9 cellular contexts compared by ENCODE assay signal in genomic region chr2:238097988-238098853, GRCh38. TPM values are rescaled to one million over a fixed set of nuclear protein-coding genes. Genes with fewer than 3 reads are reported as not detected.
DNase-seq lines count a peak whose midpoint lies in the region; ATAC-seq, FAIRE-seq and TF ChIP-seq lines count a peak whose summit lies in the region.
"Had no signal": no experiment of that assay in that cellular context is flagged by ENCODE, and none has a peak within 500 bp of the region (broad histone marks: within the 10 kb centered on the region; RNA-seq: fewer than 3 reads in every experiment).

No MANE protein-coding gene starts in this region.

- TF ChIP-seq RAD21 in K562 (CRISPR knock-in tag; conservative IDR thresholded peaks at IDR 0.05 in 1 of 2, IDR thresholded peaks at IDR 0.05 in 1 of 2) (no peak), liver (IDR thresholded peaks at IDR 0.05) (no peak)

- H2AFZ ChIP-seq in K562 (ENCODE audit: low read depth, low read length): peak overlapping the region; percentile 68

- no peak for TF ChIP-seq POLR2A in K562 (conservative IDR thresholded peaks at IDR 0.05)

- WGBS in K562 (ENCODE audit: insufficient coverage, low coverage, missing lambda C conversion rate): 13% methylated on average over 24 of the region's 37 CpGs
- WGBS in liver: 76% methylated on average over 37 of the region's 37 CpGs

- H3K9ac ChIP-seq in K562 (ENCODE audit: insufficient read depth in 1 of 2, low read depth in 2 of 2, low read length in 2 of 2) (peak overlapping the region in 1 of 2 experiments; percentile 75; a peak in 2 of 4 replicates), liver (ENCODE audit: low read depth in 1 of 2, low read length in 2 of 2) (peak overlapping the region in 1 of 2 donors; percentile 22)

- peak; percentile 95 for FAIRE-seq in K562 (lab: Jason Lieb, UNC)

- intact Hi-C loops in K562 (cut with micrococcal nuclease): no loop called here

- H3K9me3 Mint-ChIP-seq in activated naive CD4-positive, alpha-beta T cell treated with anti-CD3 and anti-CD28 coated beads, Interleukin-2, amount 50 U/mL, for 72 hours: no peaks in the 10 kb centered on the region
- H3K9me3 Mint-ChIP-seq: effector memory CD8-positive, alpha-beta T cell had no signal

- H3K27ac ChIP-seq in K562 (ENCODE audit: extremely low read depth, low read depth, low read length): peak overlapping the region; percentile 36; the same call in 1 of the 3 replicates
- peak overlapping the region; percentile 44 to 75 for H3K27ac ChIP-seq in liver (ENCODE audit: low read depth in 1 of 2, low read length in 2 of 2)

- DNase-seq in activated naive CD4-positive, alpha-beta T cell treated with anti-CD3 and anti-CD28 coated beads, Interleukin-2, amount 50 U/mL, for 72 hours (ENCODE audit: low spot score in 2 of 2): peak in 1 of 2 donors; percentile 54
- DNase-seq in activated naive CD4-positive, alpha-beta T cell treated with anti-CD3 and anti-CD28 coated beads, Interleukin-2, amount 50 U/mL, for 16 hours: no peak
- DNase-seq in H7: peak; percentile 97
- DNase-seq in NCI-H69 (lab: John Stamatoyannopoulos, UW): peak; percentile 15
- DNase-seq in K562 (ENCODE audit: extremely low read depth in 1 of 4, low spot score in 3 of 4): peak; percentile 87 to 96 (median 92)
- DNase-seq in NCI-H1105 treated with DMSO at 0.1 percent for 48 hours (lab: John Stamatoyannopoulos, UW): no peak
- DNase-seq in amniotic stem cell (lab: John Stamatoyannopoulos, UW): no peak

- CTCF ChIA-PET in K562 (lab: Yijun Ruan, JAX; ENCODE audit: low intra/inter-chr PET ratio): no interaction called here

- peak overlapping the region; percentile 46 for H3K4me2 ChIP-seq in K562 (ENCODE audit: insufficient read depth, low read length)

- H3K27me3 ChIP-seq in H7 (ENCODE audit: control insufficient read depth, insufficient read depth, low read length): no peaks in the 10 kb centered on the region
- no peaks in the 10 kb centered on the region for H3K27me3 ChIP-seq in K562 (ENCODE audit: control insufficient read depth in 2 of 2, insufficient read depth in 2 of 2, low read length in 2 of 2)
- H3K27me3 ChIP-seq in liver (ENCODE audit: control insufficient read depth in 4 of 4, insufficient read depth in 4 of 4, low read length in 3 of 4): no peaks in the 10 kb centered on the region

- BruUV-seq in K562 (replicated peaks; lab: Mats Ljungman, UMichigan): TSS peak; percentile 40

- no peaks in the 10 kb centered on the region for H3K79me2 ChIP-seq in K562 (ENCODE audit: control insufficient read depth, insufficient read depth, low read length)

- H3K9me3 ChIP-seq in K562 (replicated peaks; ENCODE audit: control insufficient read depth, insufficient read depth, low read depth, low read length): no peaks in the 10 kb centered on the region
- no peaks in the 10 kb centered on the region for H3K9me3 ChIP-seq in liver (ENCODE audit: control insufficient read depth in 4 of 4, low read length in 3 of 4)

- H3K36me3 ChIP-seq in H7 (replicated peaks; ENCODE audit: control insufficient read depth, insufficient read depth, low read length): no peaks in the 10 kb centered on the region; the same call in 1 of the 2 replicates
- peaks cover 8% of the 10 kb centered on the region; the same call in 1 of the 3 replicates for H3K36me3 ChIP-seq in K562 (ENCODE audit: control insufficient read depth, insufficient read depth, low read length)
- peaks cover 0 to 6% (median 0%) of the 10 kb centered on the region in 4 donors for H3K36me3 ChIP-seq in liver (ENCODE audit: control insufficient read depth in 4 of 4, insufficient read depth in 3 of 4, low read depth in 1 of 4, low read length in 3 of 4)

- TF ChIP-seq CTCF in K562 (IDR thresholded peaks at IDR 0.05 in 2 of 3, conservative IDR thresholded peaks at IDR 0.05 in 1 of 3; ENCODE audit: insufficient read depth in 2 of 3, low read depth in 1 of 3, low read length in 3 of 3): 0 out of 6 replicates have a peak, but pooled peaks of 1 of the 3 experiments have one; percentile 4
- TF ChIP-seq CTCF in liver (IDR thresholded peaks at IDR 0.05; ENCODE audit: low read depth, low read length, missing input control): no peak

- peaks cover 5 to 7% of the 10 kb centered on the region in 2 donors for H3K36me3 Mint-ChIP-seq in activated naive CD4-positive, alpha-beta T cell treated with anti-CD3 and anti-CD28 coated beads, Interleukin-2, amount 50 U/mL, for 72 hours

- peaks cover 6 to 44% of the 10 kb centered on the region in 2 experiments; a peak in 3 of 5 replicates for H3K4me1 ChIP-seq in K562 (replicated peaks in 1 of 2; ENCODE audit: control insufficient read depth in 2 of 2, insufficient read depth in 2 of 2, low read length in 2 of 2)
- H3K4me1 ChIP-seq in liver (ENCODE audit: control insufficient read depth in 4 of 4, insufficient read depth in 4 of 4, low read length in 3 of 4): peaks cover 2 to 8% (median 5%) of the 10 kb centered on the region in 4 donors

- no peaks in the 10 kb centered on the region for H4K20me1 ChIP-seq in K562 (replicated peaks; ENCODE audit: control insufficient read depth, insufficient read depth, low read length)

- peak overlapping the region; percentile 69 to 74 for H3K27ac Mint-ChIP-seq in activated naive CD4-positive, alpha-beta T cell treated with anti-CD3 and anti-CD28 coated beads, Interleukin-2, amount 50 U/mL, for 72 hours
- H3K27ac Mint-ChIP-seq: effector memory CD8-positive, alpha-beta T cell had no signal

- H3K4me3 ChIP-seq in H7 (ENCODE audit: insufficient read depth, low read depth, low read length): no peak overlapping the region
- no peak overlapping the region for H3K4me3 ChIP-seq in K562
- no peak overlapping the region for H3K4me3 ChIP-seq in liver (ENCODE audit: low read depth in 1 of 3, low read length in 3 of 3)

- in situ Hi-C loops in K562 (cut with MboI): no loop called here

- POLR2A ChIA-PET in K562 (lab: Yijun Ruan, JAX): interaction anchor here (0.8 to 1.9 kb wide), 6 partner anchors 11 to 103 kb away, joined by 3 to 8 read pairs (median 4); partner anchors contain the start of gene SCLY

- ATAC-seq in activated naive CD4-positive, alpha-beta T cell treated with anti-CD3 and anti-CD28 coated beads, Interleukin-2, amount 50 U/mL, for 72 hours: peak; percentile 27 to 43
- peak; percentile 100 for ATAC-seq in K562
- ATAC-seq: effector memory CD8-positive, alpha-beta T cell had no signal

- H3K9me1 ChIP-seq in K562 (ENCODE audit: control insufficient read depth, insufficient read depth, low read length): peaks cover 3% of the 10 kb centered on the region

- TF ChIP-seq EP300 in K562 (IDR thresholded peaks at IDR 0.05; ENCODE audit: low read length): no peak

RNA-seq across cellular contexts. Expression of gene ESPNL, which starts 1.9 kb away (rescaled TPM):
- total RNA-seq in activated naive CD4-positive, alpha-beta T cell treated with anti-CD3 and anti-CD28 coated beads, Interleukin-2, amount 50 U/mL, for 72 hours: under 1 TPM; 0.18 to 0.43 TPM
- total RNA-seq in H7 (2014; rRNA removed; shearing (Covaris generic)): 0.81 and 1.5 TPM in 2 replicates
- total RNA-seq in K562 (2011; cell fraction: chromatin; rRNA removed; ENCODE audit: low replicate concordance): 0.30 TPM in 1 of 2 replicates, not detected in the other
- 0.26 and 0.33 TPM in 2 replicates for total RNA-seq in K562 (2011; cell fraction: nucleolus; rRNA removed)
- total RNA-seq in K562 (2011; cell fraction: nucleoplasm; rRNA removed): 0.07 TPM in 1 of 2 replicates, not detected in the other
- total RNA-seq in K562 (2014; rRNA removed) (0.04 and 0.09 TPM in 2 replicates), K562 (2014; rRNA removed; fragmentation: Illumina TruSeq; extraction: Trizol) (not detected in 2 replicates), K562 (2015; rRNA removed; fragmentation: Illumina TruSeq; extraction: Trizol) (0.04 TPM in 2 replicates), K562 (2021) (0.04 and 0.09 TPM in 2 replicates), liver (under 1 TPM; 0.42 to 0.59 TPM)
- polyA plus RNA-seq in K562 (2011; rRNA removed) (0.04 and 0.07 TPM in 2 replicates), K562 (2014; fragmentation: Illumina TruSeq; extraction: Trizol) (0.03 and 0.08 TPM in 2 replicates), K562 (2014; fragmentation: Nextera tagmentation; extraction: Ambion mirVana) (not detected), K562 (2014; rRNA removed) (0.05 TPM in 1 of 2 replicates, not detected in the other), liver (under 1 TPM; 0.08 to 0.28 TPM)
- polyA plus RNA-seq in K562 (2011; cell fraction: cytosol; rRNA removed): 0.13 and 0.30 TPM in 2 replicates
- 0.28 and 0.55 TPM in 2 replicates for polyA plus RNA-seq in K562 (2011; cell fraction: nucleus; rRNA removed)
- polyA plus RNA-seq in K562 (2012): 0.06 and 0.10 TPM in 2 replicates
- not detected in 2 replicates for polyA minus RNA-seq in K562 (2011; rRNA and poly(A)+ RNA removed)
- polyA minus RNA-seq in K562 (2011; cell fraction: cytosol; rRNA and poly(A)+ RNA removed): not detected in 2 replicates
- 0.44 and 0.94 TPM in 2 replicates for polyA minus RNA-seq in K562 (2011; cell fraction: nucleus; rRNA and poly(A)+ RNA removed)

RNA-seq across cellular contexts. Expression of gene SCLY, which starts 37.4 kb away (rescaled TPM):
- 10 to 100 TPM; 58.0 to 75.2 TPM for total RNA-seq in activated naive CD4-positive, alpha-beta T cell treated with anti-CD3 and anti-CD28 coated beads, Interleukin-2, amount 50 U/mL, for 72 hours
- total RNA-seq in H7 (2014; rRNA removed; shearing (Covaris generic)): 50.6 and 53.0 TPM in 2 replicates
- 81.0 and 87.4 TPM in 2 replicates for total RNA-seq in K562 (2011; cell fraction: chromatin; rRNA removed; ENCODE audit: low replicate concordance)
- 56.5 and 64.7 TPM in 2 replicates for total RNA-seq in K562 (2011; cell fraction: nucleolus; rRNA removed)
- 82.6 and 125 TPM in 2 replicates for total RNA-seq in K562 (2011; cell fraction: nucleoplasm; rRNA removed)
- 22.3 and 32.0 TPM in 2 replicates for total RNA-seq in K562 (2014; rRNA removed)
- total RNA-seq in K562 (2014; rRNA removed; fragmentation: Illumina TruSeq; extraction: Trizol): 18.7 and 21.1 TPM in 2 replicates
- total RNA-seq in K562 (2015; rRNA removed; fragmentation: Illumina TruSeq; extraction: Trizol): 18.6 TPM in 2 replicates
- total RNA-seq in K562 (2021): 32.2 and 38.2 TPM in 2 replicates
- 15.6 and 17.1 TPM in 2 replicates for polyA plus RNA-seq in K562 (2011; rRNA removed)
- 14.7 and 24.8 TPM in 2 replicates for polyA plus RNA-seq in K562 (2011; cell fraction: cytosol; rRNA removed)
- polyA plus RNA-seq in K562 (2011; cell fraction: nucleus; rRNA removed): 41.4 and 66.7 TPM in 2 replicates
- polyA plus RNA-seq in K562 (2012): 22.6 and 23.3 TPM in 2 replicates
- 20.8 and 26.7 TPM in 2 replicates for polyA plus RNA-seq in K562 (2014; fragmentation: Illumina TruSeq; extraction: Trizol)
- 1 to 10 TPM; 2.6 to 4.1 TPM for polyA plus RNA-seq in K562 (2014; fragmentation: Nextera tagmentation; extraction: Ambion mirVana)
- 23.9 and 27.4 TPM in 2 replicates for polyA plus RNA-seq in K562 (2014; rRNA removed)
- 15.6 and 16.8 TPM in 2 replicates for polyA minus RNA-seq in K562 (2011; rRNA and poly(A)+ RNA removed)
- 15.5 and 16.5 TPM in 2 replicates for polyA minus RNA-seq in K562 (2011; cell fraction: cytosol; rRNA and poly(A)+ RNA removed)
- 26.5 and 33.8 TPM in 2 replicates for polyA minus RNA-seq in K562 (2011; cell fraction: nucleus; rRNA and poly(A)+ RNA removed)
- total RNA-seq in liver: 10 to 100 TPM; 23.5 to 39.2 TPM
- 10 to 100 TPM; 21.6 to 26.6 TPM for polyA plus RNA-seq in liver

RNA-seq across cellular contexts. Expression of gene KLHL30, which starts 40.2 kb away (rescaled TPM):
- total RNA-seq in activated naive CD4-positive, alpha-beta T cell treated with anti-CD3 and anti-CD28 coated beads, Interleukin-2, amount 50 U/mL, for 72 hours: not detected
- 0.04 and 0.10 TPM in 2 replicates for total RNA-seq in H7 (2014; rRNA removed; shearing (Covaris generic))
- total RNA-seq in K562 (2011; cell fraction: chromatin; rRNA removed; ENCODE audit: low replicate concordance): 0.21 TPM in 1 of 2 replicates, not detected in the other
- 0.53 and 0.67 TPM in 2 replicates for total RNA-seq in K562 (2011; cell fraction: nucleolus; rRNA removed)
- total RNA-seq in K562 (2011; cell fraction: nucleoplasm; rRNA removed): 0.07 TPM in 1 of 2 replicates, not detected in the other
- total RNA-seq in K562 (2014; rRNA removed) (not detected in 2 replicates), K562 (2014; rRNA removed; fragmentation: Illumina TruSeq; extraction: Trizol) (not detected in 2 replicates), K562 (2015; rRNA removed; fragmentation: Illumina TruSeq; extraction: Trizol) (not detected in 2 replicates), K562 (2021) (0.04 TPM in 1 of 2 replicates, not detected in the other), liver (under 1 TPM in 1 of 2 donors, not detected in 1; 0.08 TPM)
- polyA plus RNA-seq in K562 (2011; rRNA removed) (0.03 TPM in 1 of 2 replicates, not detected in the other), K562 (2014; fragmentation: Illumina TruSeq; extraction: Trizol) (not detected in 2 replicates), K562 (2014; fragmentation: Nextera tagmentation; extraction: Ambion mirVana) (not detected), K562 (2014; rRNA removed) (not detected in 2 replicates), liver (under 1 TPM in 1 of 2 donors, not detected in 1; 0.05 TPM)
- 0.09 TPM in 1 of 2 replicates, not detected in the other for polyA plus RNA-seq in K562 (2011; cell fraction: cytosol; rRNA removed)
- polyA plus RNA-seq in K562 (2011; cell fraction: nucleus; rRNA removed): 0.07 and 0.09 TPM in 2 replicates
- 0.03 and 0.06 TPM in 2 replicates for polyA plus RNA-seq in K562 (2012)
- not detected in 2 replicates for polyA minus RNA-seq in K562 (2011; rRNA and poly(A)+ RNA removed)
- not detected in 2 replicates for polyA minus RNA-seq in K562 (2011; cell fraction: cytosol; rRNA and poly(A)+ RNA removed)
- 0.11 and 0.13 TPM in 2 replicates for polyA minus RNA-seq in K562 (2011; cell fraction: nucleus; rRNA and poly(A)+ RNA removed)

Comparison
In these comparisons a context has a peak if more than half of its experiments do, and no peak if none do; other contexts are left out.
1. DNase-seq: peak in H7 (single experiment), NCI-H69 (single experiment) and K562 (4 of 4); none in activated naive CD4-positive, alpha-beta T cell treated with anti-CD3 and anti-CD28 coated beads, Interleukin-2, amount 50 U/mL, for 16 hours (single experiment), NCI-H1105 treated with DMSO at 0.1 percent for 48 hours (single experiment) and amniotic stem cell (single experiment).